ENCODE assay signal across 13 cellular contexts in genomic region chr1:61184714-61185106, GRCh38.
DNase-seq lines count a peak whose midpoint lies in the region; ATAC-seq and TF ChIP-seq lines count a peak whose summit lies in the region.
"Had no signal": no experiment of that assay in that cellular context is flagged by ENCODE, and none has a peak within 500 bp of the region (broad histone marks: within the 10 kb centered on the region; RNA-seq: fewer than 3 reads in every experiment).

No MANE protein-coding gene starts in this region.

- H3K4ac ChIP-seq in neuronal stem cell (ENCODE audit: low read length) = no peak overlapping the region

- BruUV-seq in MCF 10A (replicated peaks; lab: Mats Ljungman, UMichigan) = no TSS peak

- peaks cover 37 to 80% (median 59%) of the 10 kb centered on the region in 4 donors for H3K4me1 ChIP-seq in stomach
- H3K4me1 ChIP-seq in neuronal stem cell (ENCODE audit: control insufficient read depth in 2 of 2, insufficient read depth in 1 of 2, low read depth in 1 of 2, low read length in 2 of 2) = peaks cover 0 to 2% of the 10 kb centered on the region in 2 donors

- H3K4me3 ChIP-seq in stomach (peak overlapping the region; percentile 34 to 47 (median 38)), neuronal stem cell (ENCODE audit: low read length in 2 of 2) (no peak overlapping the region)
- H3K4me3 ChIP-seq: HAP-1 had no signal

- H2BK15ac ChIP-seq in neuronal stem cell (ENCODE audit: low read length) = no peak overlapping the region

- H3K4me3 Mint-ChIP-seq in HFFc6 (peak overlapping the region; percentile 59), MCF 10A (ENCODE audit: unreplicated experiment) (peak overlapping the region; percentile 69)
- H3K4me3 Mint-ChIP-seq: CD4-positive, CD25-positive, alpha-beta regulatory T cell; effector memory CD8-positive, alpha-beta T cell had no signal

- H3K79me1 ChIP-seq in neuronal stem cell (ENCODE audit: low read depth, low read length) = no peaks in the 10 kb centered on the region

- H3K27me3 Mint-ChIP-seq in HFFc6 (ENCODE audit: insufficient read depth) = no peaks in the 10 kb centered on the region
- no peaks in the 10 kb centered on the region for H3K27me3 Mint-ChIP-seq in MCF 10A (ENCODE audit: insufficient read depth, unreplicated experiment)
- H3K27me3 Mint-ChIP-seq: effector memory CD8-positive, alpha-beta T cell had no signal

- H2AK5ac ChIP-seq in neuronal stem cell (ENCODE audit: low read depth, low read length) = no peak overlapping the region

- no peaks in the 10 kb centered on the region for H3K36me3 ChIP-seq in stomach
- H3K36me3 ChIP-seq in neuronal stem cell (replicated peaks in 1 of 2; ENCODE audit: control insufficient read depth in 2 of 2, insufficient read depth in 2 of 2, low read length in 2 of 2) = no peaks in the 10 kb centered on the region
- H3K36me3 ChIP-seq: HAP-1 had no signal

- no peaks in the 10 kb centered on the region for H3K36me3 Mint-ChIP-seq in HFFc6 (ENCODE audit: low read depth)
- H3K36me3 Mint-ChIP-seq in MCF 10A (ENCODE audit: insufficient read depth, unreplicated experiment) = peaks cover 5% of the 10 kb centered on the region
- H3K36me3 Mint-ChIP-seq: CD4-positive, CD25-positive, alpha-beta regulatory T cell had no signal

- intact Hi-C loops in MCF 10A (cut with micrococcal nuclease) = no loop called here
- intact Hi-C loops in stomach (cut with DNase I; ENCODE audit: low total_unique reads) = loop anchor here (10.0 kb wide), 1 partner anchor 140 kb away; no protein-coding TSS in a partner anchor

- TF ChIP-seq CTCF in HFFc6 (IDR thresholded peaks at IDR 0.05) = no peak
- TF ChIP-seq CTCF in MCF 10A (IDR thresholded peaks at IDR 0.05; ENCODE audit: unreplicated experiment) = no peak
- no peak for TF ChIP-seq CTCF in stomach (IDR thresholded peaks at IDR 0.05)

- H3K23ac ChIP-seq in neuronal stem cell (ENCODE audit: low read depth, low read length, poor library complexity) = no peak overlapping the region

- POLR2A ChIA-PET in MCF 10A (lab: Yijun Ruan, JAX) = interaction anchor here (0.6 to 1.6 kb wide), 8 partner anchors 9 to 134 kb away, joined by 3 to 7 read pairs (median 3); no protein-coding TSS in a partner anchor

- H3K4me2 ChIP-seq in neuronal stem cell (ENCODE audit: insufficient read depth, low read length, poor library complexity, severe bottlenecking) = no peak overlapping the region

- ATAC-seq in HG02623 (IDR thresholded peaks at IDR 0.05; ENCODE audit: unreplicated experiment) (no peak), GM18873 (IDR thresholded peaks at IDR 0.05; ENCODE audit: low FRiP score, unreplicated experiment) (no peak)
- ATAC-seq: effector memory CD8-positive, alpha-beta T cell had no signal

- H3K18ac ChIP-seq in neuronal stem cell (ENCODE audit: low read length) = no peak overlapping the region

- no peak overlapping the region for H3K9ac ChIP-seq in neuronal stem cell (ENCODE audit: low read depth, low read length, poor library complexity)

- no peaks in the 10 kb centered on the region for H3K27me3 ChIP-seq in layer of hippocampus (ENCODE audit: control insufficient read depth, insufficient read depth, low read length)
- no peaks in the 10 kb centered on the region for H3K27me3 ChIP-seq in stomach
- no peaks in the 10 kb centered on the region for H3K27me3 ChIP-seq in neuronal stem cell (ENCODE audit: control insufficient read depth in 3 of 3, insufficient read depth in 3 of 3, low read depth in 1 of 3, low read length in 3 of 3)

- H3K27ac Mint-ChIP-seq in HFFc6 = no peak overlapping the region
- H3K27ac Mint-ChIP-seq in MCF 10A (ENCODE audit: low read depth, unreplicated experiment) = peak overlapping the region; percentile 82
- H3K27ac Mint-ChIP-seq: CD4-positive, CD25-positive, alpha-beta regulatory T cell; effector memory CD8-positive, alpha-beta T cell had no signal

- H3K14ac ChIP-seq in neuronal stem cell (ENCODE audit: low read length) = no peak overlapping the region

- no peak for TF ChIP-seq POLR2A in stomach (IDR thresholded peaks at IDR 0.05)

- WGBS in stomach, 5 donors = 6 to 14% (median 6%) methylated on average over 3 of the region's 3 CpGs
- WGBS in neuronal stem cell (ENCODE audit: extremely low coverage in 2 of 2, insufficient read length in 2 of 2, insufficient replicate concordance in 1 of 2), 2 donors = no CpG with 5 or more reads among the region's 3 CpGs

- H3K27ac ChIP-seq in layer of hippocampus (ENCODE audit: low read depth, low read length) (peak overlapping the region; percentile 95), stomach (peak overlapping the region; percentile 81 to 93 (median 86)), neuronal stem cell (replicated peaks; ENCODE audit: low read length) (no peak overlapping the region)

- CTCF ChIA-PET in MCF 10A (lab: Yijun Ruan, JAX) = interaction anchor here (0.5 to 1.3 kb wide), 3 partner anchors 15 to 156 kb away, joined by 3 to 4 read pairs (median 4); no protein-coding TSS in a partner anchor

- no peak for TF ChIP-seq EP300 in stomach (IDR thresholded peaks at IDR 0.05)

- no peak overlapping the region for H4K91ac ChIP-seq in neuronal stem cell (ENCODE audit: low read depth, low read length, poor library complexity)

- H2BK120ac ChIP-seq in neuronal stem cell (ENCODE audit: low read depth, low read length) = no peak overlapping the region

- no peak overlapping the region for H4K8ac ChIP-seq in neuronal stem cell (ENCODE audit: low read depth, low read length)

- DNase-seq in HFFc6 (no peak), MCF 10A (ENCODE audit: unreplicated experiment) (no peak), stomach (no peak), neuronal stem cell (ENCODE audit: low spot score) (no peak), NCI-H1694 treated with DMSO at 0.1 percent for 48 hours (lab: John Stamatoyannopoulos, UW) (no peak)
- DNase-seq: activated CD4-positive, alpha-beta T cell treated with anti-CD3 and anti-CD28 coated beads, Interleukin-2, amount 50 U/mL, for 1 hour; activated naive CD4-positive, alpha-beta T cell treated with Interleukin-2 at 50 U/mL for 16 hours; CD4-positive, CD25-positive, alpha-beta regulatory T cell; effector memory CD8-positive, alpha-beta T cell had no signal

- no peaks in the 10 kb centered on the region for H3K9me3 ChIP-seq in stomach
- no peaks in the 10 kb centered on the region for H3K9me3 ChIP-seq in neuronal stem cell (replicated peaks in 1 of 2; ENCODE audit: control insufficient read depth in 2 of 2, insufficient read depth in 1 of 2, low read depth in 1 of 2, low read length in 2 of 2)
- H3K9me3 ChIP-seq: HAP-1 had no signal

- no peak overlapping the region for H2BK5ac ChIP-seq in neuronal stem cell (ENCODE audit: low read length)

- H2BK12ac ChIP-seq in neuronal stem cell (ENCODE audit: low read length) = no peak overlapping the region

- no peak overlapping the region for H2AFZ ChIP-seq in neuronal stem cell (ENCODE audit: low read length)

- peaks cover 32% of the 10 kb centered on the region for H3K4me1 Mint-ChIP-seq in HFFc6 (ENCODE audit: low read depth)
- H3K4me1 Mint-ChIP-seq in MCF 10A (ENCODE audit: insufficient read depth, unreplicated experiment) = peaks cover 27% of the 10 kb centered on the region
- H3K4me1 Mint-ChIP-seq: CD4-positive, CD25-positive, alpha-beta regulatory T cell had no signal

- H3K9me3 Mint-ChIP-seq in HFFc6 (no peaks in the 10 kb centered on the region), MCF 10A (ENCODE audit: unreplicated experiment) (no peaks in the 10 kb centered on the region)
- H3K9me3 Mint-ChIP-seq: CD4-positive, CD25-positive, alpha-beta regulatory T cell; effector memory CD8-positive, alpha-beta T cell had no signal

Comparison
In these comparisons a context has a peak if more than half of its experiments do, and no peak if none do; other contexts are left out.
1. H3K4me3 ChIP-seq: peak in stomach (4 of 4); none in neuronal stem cell (0 of 2).